ENCODE assay signal across 6 cellular contexts in the genomic region with DNA sequence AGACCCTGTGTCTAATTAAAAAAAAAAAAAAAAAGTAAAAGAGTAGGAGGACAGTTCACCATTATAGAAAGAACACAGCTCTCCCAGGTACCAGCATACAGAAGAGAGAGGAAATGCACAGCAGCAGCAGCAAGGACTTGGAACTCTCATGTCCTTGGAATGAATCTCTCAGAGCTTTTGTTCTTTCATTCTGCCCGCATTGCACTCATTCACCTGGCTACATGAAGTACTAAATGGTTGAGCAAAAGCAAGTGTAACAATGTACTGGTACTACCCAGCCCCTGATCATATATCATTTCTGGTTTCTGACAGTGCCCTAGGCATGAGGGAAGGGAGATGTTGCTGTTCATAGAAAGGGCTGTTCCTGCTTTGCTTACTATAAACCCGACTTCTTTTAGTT.
"Had no signal": no experiment of that assay in that cellular context is flagged by ENCODE, and none has a peak within 500 bp of the region (broad histone marks: within the 10 kb centered on the region; RNA-seq: fewer than 3 reads in every experiment).

No MANE protein-coding gene starts in this region.

- H3K4me3 ChIP-seq: K562 had no signal

- H3K27ac ChIP-seq: HL-60 had no signal

- H3K27me3 Mint-ChIP-seq: IgD-negative memory B cell had no signal

- ATAC-seq: HepG2 had no signal

- DNase-seq: IMR-90, KBM-7 had no signal

- H3K9me3 Mint-ChIP-seq: IgD-negative memory B cell had no signal
